In the genomic region with DNA sequence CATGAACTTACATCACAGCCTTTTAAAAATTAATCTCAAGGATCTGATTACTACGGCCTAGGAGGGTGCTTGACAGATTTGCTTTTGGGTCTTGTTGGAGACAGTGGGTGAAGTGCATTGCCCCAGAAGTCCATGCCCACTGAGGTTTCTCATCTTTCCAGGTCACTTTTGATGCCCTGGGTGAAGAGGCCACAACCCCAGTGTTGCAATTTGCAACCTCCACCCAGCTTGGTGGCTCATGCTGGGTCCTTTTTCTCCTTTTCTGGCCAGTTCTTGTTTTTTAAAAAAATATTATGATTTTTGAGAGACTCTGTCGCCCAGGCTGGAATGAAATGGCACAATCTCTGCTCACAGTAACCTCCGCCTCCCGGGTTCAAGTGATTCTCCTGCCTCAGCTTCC, we compare ENCODE assay signal across 15 cellular contexts.
"Had no signal": no experiment of that assay in that cellular context is flagged by ENCODE, and none has a peak within 500 bp of the region (broad histone marks: within the 10 kb centered on the region; RNA-seq: fewer than 3 reads in every experiment).

No MANE protein-coding gene starts in this region.

- ATAC-seq: activated CD4-positive, alpha-beta T cell treated with anti-CD3 and anti-CD28 coated beads for 36 hours; activated naive CD4-positive, alpha-beta T cell treated with anti-CD3 and anti-CD28 coated beads, Interleukin-2, amount 50 U/mL, for 72 hours; naive thymus-derived CD8-positive, alpha-beta T cell; WTC11 had no signal

- H3K27ac ChIP-seq: esophagus muscularis mucosa had no signal

- H3K36me3 ChIP-seq: adrenal gland, esophagus muscularis mucosa, tibial nerve had no signal

- H3K4me3 ChIP-seq: adrenal gland, esophagus muscularis mucosa, tibial nerve had no signal

- H3K9me3 ChIP-seq: adrenal gland, esophagus muscularis mucosa, tibial nerve had no signal

- DNase-seq: activated CD4-positive, alpha-beta T cell treated with anti-CD3 and anti-CD28 coated beads for 36 hours; activated CD4-positive, alpha-beta T cell treated with anti-CD3 and anti-CD28 coated beads, Interleukin-2, amount 50 U/mL, for 48 hours; activated gamma-delta T cell treated with Interleukin-2 at 50 U/mL for 16 hours; activated T-cell treated with anti-CD3 and anti-CD28 coated beads for 4 hours; adrenal gland; cerebellar nuclear complex; effector CD8-positive, alpha-beta T cell; naive thymus-derived CD8-positive, alpha-beta T cell; stimulated activated CD4-positive, alpha-beta T cell treated with anti-CD3 and anti-CD28 coated beads, Interleukin-2, amount 100 ng/mL, for 24 hours; stimulated activated naive CD4-positive, alpha-beta T cell treated with Interleukin-2 at 50 U/mL for 16 hours; substantia nigra had no signal

- H3K27me3 ChIP-seq: adrenal gland, esophagus muscularis mucosa, tibial nerve had no signal
